In genomic region chr9:114178756-114179450, GRCh38 we compare ENCODE assay signal across 1 cellular context.
TF ChIP-seq lines count a peak whose summit lies in the region.

No MANE protein-coding gene starts in this region.

TF ChIP-seq in GM23338, 12 proteins besides CTCF, POLR2A, EP300 and RAD21 (continued from another document):
- no peak for TF ChIP-seq STAT1 (IDR thresholded peaks at IDR 0.05; ENCODE audit: unreplicated experiment)
- TF ChIP-seq NANOG (IDR thresholded peaks at IDR 0.05; ENCODE audit: borderline replicate concordance), result no peak
- TF ChIP-seq ZNF114 (CRISPR knock-in tag; IDR thresholded peaks at IDR 0.05), result no peak
- TF ChIP-seq JUNB (IDR thresholded peaks at IDR 0.05; ENCODE audit: unreplicated experiment), result no peak
- TF ChIP-seq ZNF462 (CRISPR knock-in tag; IDR thresholded peaks at IDR 0.05), result no peak
- TF ChIP-seq ZNF331 (CRISPR knock-in tag; IDR thresholded peaks at IDR 0.05; ENCODE audit: low read depth), result no peak
- no peak for TF ChIP-seq CREB1 (CRISPR knock-in tag; IDR thresholded peaks at IDR 0.05; ENCODE audit: low read depth)
